14 cellular contexts compared by ENCODE assay signal in genomic region chr22:41518048-41518347, GRCh38. TPM values are rescaled to one million over a fixed set of nuclear protein-coding genes. Genes with fewer than 3 reads are reported as not detected.
DNase-seq lines count a peak whose midpoint lies in the region; ATAC-seq and TF ChIP-seq lines count a peak whose summit lies in the region.
"Had no signal": no experiment of that assay in that cellular context is flagged by ENCODE, and none has a peak within 500 bp of the region (broad histone marks: within the 10 kb centered on the region; RNA-seq: fewer than 3 reads in every experiment).

No MANE protein-coding gene starts in this region.

- intact Hi-C loops in Right ventricle myocardium inferior (cut with DNase I): no loop called here

- H3K4me2 ChIP-seq in osteoblast (ENCODE audit: insufficient read depth, low read length): no peak overlapping the region
- H3K4me2 ChIP-seq: neural progenitor cell had no signal

- H3K4me1 Mint-ChIP-seq in chondrocyte (ENCODE audit: low read depth): peaks cover 9% of the 10 kb centered on the region
- H3K4me1 Mint-ChIP-seq in activated T-helper 17 cell treated with anti-CD3 and anti-CD28 coated beads, Interleukin-2, amount 50 U/mL, for 72 hours: no peaks in the 10 kb centered on the region

- H3K9me3 Mint-ChIP-seq in chondrocyte (ENCODE audit: low read depth): no peaks in the 10 kb centered on the region
- no peaks in the 10 kb centered on the region for H3K9me3 Mint-ChIP-seq in activated T-helper 17 cell treated with anti-CD3 and anti-CD28 coated beads, Interleukin-2, amount 50 U/mL, for 72 hours
- H3K9me3 Mint-ChIP-seq: neural progenitor cell had no signal

- no peak for ATAC-seq in Right ventricle myocardium inferior
- no peak for ATAC-seq in esophagus mucosa
- ATAC-seq in activated T-helper 17 cell treated with anti-CD3 and anti-CD28 coated beads, Interleukin-2, amount 50 U/mL, for 72 hours (replicated peaks): no peak

- peaks cover 7% of the 10 kb centered on the region for H4K20me1 ChIP-seq in osteoblast (ENCODE audit: insufficient read depth, low read length)

- H3K79me2 ChIP-seq in osteoblast (ENCODE audit: insufficient read depth, low read length): no peaks in the 10 kb centered on the region

- H3K9me3 ChIP-seq in right atrium auricular region: no peaks in the 10 kb centered on the region
- no peaks in the 10 kb centered on the region for H3K9me3 ChIP-seq in osteoblast (ENCODE audit: low read depth, low read length)
- H3K9me3 ChIP-seq: SJSA1 had no signal

- no peak overlapping the region for H2AFZ ChIP-seq in osteoblast (ENCODE audit: low read length)
- H2AFZ ChIP-seq: neural progenitor cell had no signal

- H3K27me3 Mint-ChIP-seq in chondrocyte (ENCODE audit: low read depth): no peaks in the 10 kb centered on the region
- no peaks in the 10 kb centered on the region for H3K27me3 Mint-ChIP-seq in activated T-helper 17 cell treated with anti-CD3 and anti-CD28 coated beads, Interleukin-2, amount 50 U/mL, for 72 hours

- peaks cover 5% of the 10 kb centered on the region for H3K36me3 Mint-ChIP-seq in chondrocyte (ENCODE audit: low read depth)
- H3K36me3 Mint-ChIP-seq in activated T-helper 17 cell treated with anti-CD3 and anti-CD28 coated beads, Interleukin-2, amount 50 U/mL, for 72 hours (ENCODE audit: low read depth): peaks cover 47% of the 10 kb centered on the region

- peak overlapping the region; percentile 41 to 78 for H3K27ac ChIP-seq in right atrium auricular region
- H3K27ac ChIP-seq in osteoblast (ENCODE audit: low read depth, low read length): no peak overlapping the region
- H3K27ac ChIP-seq: brain microvascular endothelial cell, neural progenitor cell, SJSA1 had no signal

- H3K4me1 ChIP-seq in right atrium auricular region (peaks cover 0 to 28% of the 10 kb centered on the region in 2 donors), osteoblast (ENCODE audit: insufficient read depth, low read length) (peaks cover 4% of the 10 kb centered on the region)
- H3K4me1 ChIP-seq: SJSA1 had no signal

- H3K27ac Mint-ChIP-seq in chondrocyte (ENCODE audit: unreplicated experiment): no peak overlapping the region
- H3K27ac Mint-ChIP-seq in activated T-helper 17 cell treated with anti-CD3 and anti-CD28 coated beads, Interleukin-2, amount 50 U/mL, for 72 hours: no peak overlapping the region
- H3K27ac Mint-ChIP-seq: neural progenitor cell had no signal

- DNase-seq in right atrium auricular region (ENCODE audit: low spot score): no peak
- DNase-seq in Right ventricle myocardium inferior (ENCODE audit: missing footprints): no peak
- DNase-seq in chondrocyte (ENCODE audit: low spot score): no peak
- DNase-seq in osteoblast (ENCODE audit: insufficient read length, low spot score, missing footprints): peak; percentile 48
- DNase-seq in GM20000 (ENCODE audit: low spot score): no peak
- DNase-seq in ureter (ENCODE audit: low spot score): no peak
- DNase-seq: effector CD4-positive, alpha-beta T cell; NCI-H1105 had no signal

- H3K27me3 ChIP-seq in right atrium auricular region: no peaks in the 10 kb centered on the region
- no peaks in the 10 kb centered on the region for H3K27me3 ChIP-seq in osteoblast (ENCODE audit: insufficient read depth, low read length)
- H3K27me3 ChIP-seq: brain microvascular endothelial cell, neural progenitor cell, SJSA1 had no signal

- peak in 1 of 2 donors; percentile 23 for TF ChIP-seq CTCF in right atrium auricular region (IDR thresholded peaks at IDR 0.05)
- peak; percentile 49 for TF ChIP-seq CTCF in chondrocyte (IDR thresholded peaks at IDR 0.05)
- peak; percentile 4 for TF ChIP-seq CTCF in osteoblast (IDR thresholded peaks at IDR 0.05; ENCODE audit: extremely low read depth, low read depth, low read length)
- TF ChIP-seq CTCF in GM20000 (IDR thresholded peaks at IDR 0.05; ENCODE audit: extremely low read depth, missing control alignments): no peak

- no peak overlapping the region for H3K4me3 Mint-ChIP-seq in chondrocyte (ENCODE audit: unreplicated experiment)
- H3K4me3 Mint-ChIP-seq in activated T-helper 17 cell treated with anti-CD3 and anti-CD28 coated beads, Interleukin-2, amount 50 U/mL, for 72 hours: no peak overlapping the region
- H3K4me3 Mint-ChIP-seq: neural progenitor cell had no signal

- H3K36me3 ChIP-seq in right atrium auricular region (peaks cover 86% of the 10 kb centered on the region), osteoblast (ENCODE audit: insufficient read depth, low read length) (peaks cover 45% of the 10 kb centered on the region)
- H3K36me3 ChIP-seq: neural progenitor cell had no signal

- H3K4me3 ChIP-seq in right atrium auricular region: no peak overlapping the region
- H3K4me3 ChIP-seq in osteoblast (ENCODE audit: insufficient read depth, low read length): no peak overlapping the region
- H3K4me3 ChIP-seq: lung, neural progenitor cell, SJSA1 had no signal

RNA-seq across cellular contexts. Expression of gene POLR3H, which starts 26.3 kb away (rescaled TPM):
- total RNA-seq in right atrium auricular region (10 to 100 TPM; 11.4 to 12.0 TPM), Right ventricle myocardium inferior (20.1 TPM), chondrocyte (39.6 to 57.3 TPM (median 41.5 TPM) in 3 replicates), osteoblast (26.2 and 27.9 TPM in 2 replicates), esophagus mucosa (27.8 TPM), ureter (54.2 TPM)
- 10 to 100 TPM; 19.5 to 58.2 TPM for total RNA-seq in activated T-helper 17 cell treated with anti-CD3 and anti-CD28 coated beads, Interleukin-2, amount 50 U/mL, for 72 hours

RNA-seq across cellular contexts. Expression of gene CSDC2, which starts 42.8 kb away (rescaled TPM):
- 100 to 1,000 TPM; 257 to 324 TPM for total RNA-seq in right atrium auricular region
- total RNA-seq in Right ventricle myocardium inferior: 265 TPM
- total RNA-seq in chondrocyte: 12.7 to 21.7 TPM (median 20.9 TPM) in 3 replicates
- 0.88 and 1.1 TPM in 2 replicates for total RNA-seq in osteoblast
- 0.08 TPM for total RNA-seq in esophagus mucosa
- total RNA-seq in activated T-helper 17 cell treated with anti-CD3 and anti-CD28 coated beads, Interleukin-2, amount 50 U/mL, for 72 hours: not detected
- total RNA-seq in ureter: 1.8 TPM
- total RNA-seq: SJSA1 had no signal

RNA-seq across cellular contexts. Expression of gene ACO2, which starts 49.1 kb away (rescaled TPM):
- total RNA-seq in right atrium auricular region: 100 to 1,000 TPM; 447 to 604 TPM
- 810 TPM for total RNA-seq in Right ventricle myocardium inferior
- 60.9 to 85.6 TPM (median 62.4 TPM) in 3 replicates for total RNA-seq in chondrocyte
- 57.9 and 60.4 TPM in 2 replicates for total RNA-seq in osteoblast
- 66.5 TPM for total RNA-seq in esophagus mucosa
- total RNA-seq in activated T-helper 17 cell treated with anti-CD3 and anti-CD28 coated beads, Interleukin-2, amount 50 U/mL, for 72 hours: 100 to 1,000 TPM in 1 of 2 donors, 10 to 100 TPM in 1; 67.8 to 106 TPM
- total RNA-seq in ureter: 121 TPM

RNA-seq across cellular contexts. Expression of gene PHF5A, which starts 49.5 kb away (rescaled TPM):
- total RNA-seq in right atrium auricular region (10 to 100 TPM; 19.3 to 23.5 TPM), Right ventricle myocardium inferior (25.5 TPM), chondrocyte (22.5 to 32.4 TPM (median 26.8 TPM) in 3 replicates), osteoblast (27.7 and 38.4 TPM in 2 replicates), esophagus mucosa (39.2 TPM), ureter (32.3 TPM)
- total RNA-seq in activated T-helper 17 cell treated with anti-CD3 and anti-CD28 coated beads, Interleukin-2, amount 50 U/mL, for 72 hours: 10 to 100 TPM; 34.3 to 92.0 TPM

Comparison
In these comparisons a context has a peak if more than half of its experiments do, and no peak if none do; other contexts are left out.
1. RNA of gene CSDC2, which starts 42.8 kb away (total RNA-seq): 257 to 324 TPM in right atrium auricular region and 265 TPM in Right ventricle myocardium inferior (single experiment); 12.7 to 21.7 TPM in chondrocyte, 1.8 TPM in ureter (single experiment), 0.88 to 1.1 TPM in osteoblast, 0.08 TPM in esophagus mucosa (single experiment) and not detected in activated T-helper 17 cell treated with anti-CD3 and anti-CD28 coated beads, Interleukin-2, amount 50 U/mL, for 72 hours; every median in the first group is over 10 times any median in the second.